In the genomic region with DNA sequence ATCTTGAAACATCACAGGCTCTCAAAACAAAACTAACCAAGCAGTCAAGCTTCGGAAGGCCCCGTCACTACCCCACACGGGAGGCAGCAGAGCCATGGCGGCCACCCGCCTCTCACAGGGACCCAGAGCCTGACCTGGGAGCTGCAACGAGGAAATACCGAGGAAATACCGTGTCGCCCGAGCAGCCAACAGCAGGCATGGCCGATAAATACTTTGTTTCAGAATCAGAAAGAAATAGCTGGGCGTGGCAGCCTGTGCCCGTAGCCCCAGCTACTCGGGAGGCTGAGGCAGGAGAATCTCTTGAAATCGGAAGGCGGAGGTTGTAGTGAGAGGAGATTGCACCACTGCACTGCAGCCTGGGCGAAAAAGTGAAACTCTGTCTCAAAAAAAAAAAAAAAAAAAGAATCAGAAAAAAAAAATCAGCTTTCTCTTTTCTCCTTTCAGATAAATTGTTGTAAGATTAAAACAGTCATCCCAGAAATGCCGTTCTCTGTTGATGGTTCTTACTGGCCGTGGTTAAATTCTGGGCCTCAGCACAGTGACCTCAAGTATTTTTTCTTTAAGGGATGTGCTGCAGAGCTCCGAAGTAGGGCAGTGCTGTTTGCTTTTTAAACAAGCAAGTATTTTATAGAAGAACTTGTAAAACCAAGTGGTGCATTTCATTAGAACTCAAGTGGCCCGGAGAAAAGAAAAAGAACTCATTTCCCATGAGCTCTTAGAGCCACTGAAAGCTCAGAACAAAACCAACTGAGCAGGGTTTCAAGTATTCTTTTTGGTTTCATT, we compare ENCODE assay signal across 11 cellular contexts. TPM values are rescaled to one million over a fixed set of nuclear protein-coding genes. Genes with fewer than 3 reads are reported as not detected.
DNase-seq lines count a peak whose midpoint lies in the region; ATAC-seq and TF ChIP-seq lines count a peak whose summit lies in the region.
"Had no signal": no experiment of that assay in that cellular context is flagged by ENCODE, and none has a peak within 500 bp of the region (broad histone marks: within the 10 kb centered on the region; RNA-seq: fewer than 3 reads in every experiment).

No MANE protein-coding gene starts in this region.

- H3K27ac ChIP-seq in lower lobe of right lung = peak overlapping the region; percentile 81
- H3K27ac ChIP-seq in urinary bladder (ENCODE audit: low read depth) = no peak overlapping the region
- H3K27ac ChIP-seq: neural progenitor cell had no signal

- WGBS in urinary bladder = 30% methylated on average over 21 of the region's 21 CpGs

- no peaks in the 10 kb centered on the region for H3K9me3 ChIP-seq in lower lobe of right lung

- DNase-seq in stimulated activated CD4-positive, alpha-beta T cell treated with anti-CD3 and anti-CD28 coated beads, Interleukin-15, amount 100 ng/mL, for 24 hours = peak; percentile 20
- DNase-seq in stimulated activated CD4-positive, alpha-beta T cell treated with anti-CD3 and anti-CD28 coated beads, Interleukin-4, amount 100 ng/mL, for 24 hours = no peak
- no peak for DNase-seq in activated naive CD8-positive, alpha-beta T cell treated with anti-CD3 and anti-CD28 coated beads for 36 hours
- peak; percentile 42 for DNase-seq in lower lobe of right lung
- DNase-seq in HPDE6-E6E7 (ENCODE audit: extremely low spot score) = no peak
- no peak for DNase-seq in AG20443 (ENCODE audit: low spot score)
- no peak for DNase-seq in glomerular visceral epithelial cell (ENCODE audit: extremely low spot score)
- DNase-seq: NCI-H226 had no signal

- intact Hi-C loops in lower lobe of right lung (cut with DNase I) = no loop called here

- no peaks in the 10 kb centered on the region for H3K9me3 Mint-ChIP-seq in activated naive CD8-positive, alpha-beta T cell treated with anti-CD3 and anti-CD28 coated beads for 36 hours

- peak overlapping the region; percentile 16 for H3K27ac Mint-ChIP-seq in activated naive CD8-positive, alpha-beta T cell treated with anti-CD3 and anti-CD28 coated beads for 36 hours
- H3K27ac Mint-ChIP-seq: neural progenitor cell had no signal

- H3K4me1 ChIP-seq in lower lobe of right lung = peaks cover 13% of the 10 kb centered on the region
- H3K4me1 ChIP-seq in urinary bladder (ENCODE audit: insufficient read depth) = no peaks in the 10 kb centered on the region

- peak overlapping the region; percentile 33 for H3K4me3 ChIP-seq in lower lobe of right lung
- peak overlapping the region; percentile 36 for H3K4me3 ChIP-seq in urinary bladder (ENCODE audit: low read depth, low read length)
- H3K4me3 ChIP-seq: K562, neural progenitor cell had no signal

- TF ChIP-seq CTCF in lower lobe of right lung (IDR thresholded peaks at IDR 0.05) = no peak

- peaks cover 28% of the 10 kb centered on the region for H3K4me1 Mint-ChIP-seq in activated naive CD8-positive, alpha-beta T cell treated with anti-CD3 and anti-CD28 coated beads for 36 hours

- no peak overlapping the region for H3K4me3 Mint-ChIP-seq in activated naive CD8-positive, alpha-beta T cell treated with anti-CD3 and anti-CD28 coated beads for 36 hours

- no peaks in the 10 kb centered on the region for H3K27me3 Mint-ChIP-seq in activated naive CD8-positive, alpha-beta T cell treated with anti-CD3 and anti-CD28 coated beads for 36 hours

- H3K36me3 ChIP-seq in lower lobe of right lung = peaks cover 4% of the 10 kb centered on the region
- no peaks in the 10 kb centered on the region for H3K36me3 ChIP-seq in urinary bladder (ENCODE audit: insufficient read depth)
- H3K36me3 ChIP-seq: neural progenitor cell had no signal

- no peaks in the 10 kb centered on the region for H3K27me3 ChIP-seq in lower lobe of right lung (ENCODE audit: low read depth)

- peaks cover 19% of the 10 kb centered on the region for H3K36me3 Mint-ChIP-seq in activated naive CD8-positive, alpha-beta T cell treated with anti-CD3 and anti-CD28 coated beads for 36 hours

- peak in 1 of 2 donors; percentile 52 for ATAC-seq in lower lobe of right lung
- ATAC-seq: K562 had no signal

RNA-seq across cellular contexts. Expression of a gene that starts 6.7 kb away (rescaled TPM):
- total RNA-seq in activated naive CD8-positive, alpha-beta T cell treated with anti-CD3 and anti-CD28 coated beads for 36 hours = 1 to 10 TPM; 7.0 to 8.1 TPM
- total RNA-seq in lower lobe of right lung (23.8 TPM), urinary bladder (9.8 TPM)
- 16.8 TPM for polyA plus RNA-seq in urinary bladder

RNA-seq across cellular contexts. Expression of a gene that starts 17.5 kb away (rescaled TPM):
- total RNA-seq in activated naive CD8-positive, alpha-beta T cell treated with anti-CD3 and anti-CD28 coated beads for 36 hours = under 1 TPM; 0.42 to 0.58 TPM
- total RNA-seq in lower lobe of right lung (0.15 TPM), urinary bladder (12.4 TPM)
- 2.7 TPM for polyA plus RNA-seq in urinary bladder

Comparison
In these comparisons a context has a peak if more than half of its experiments do, and no peak if none do; other contexts are left out.
1. DNase-seq: peak in stimulated activated CD4-positive, alpha-beta T cell treated with anti-CD3 and anti-CD28 coated beads, Interleukin-15, amount 100 ng/mL, for 24 hours (single experiment) and lower lobe of right lung (single experiment); none in stimulated activated CD4-positive, alpha-beta T cell treated with anti-CD3 and anti-CD28 coated beads, Interleukin-4, amount 100 ng/mL, for 24 hours (single experiment), activated naive CD8-positive, alpha-beta T cell treated with anti-CD3 and anti-CD28 coated beads for 36 hours (single experiment), HPDE6-E6E7 (single experiment), AG20443 (single experiment) and glomerular visceral epithelial cell (single experiment).